8 cellular contexts compared by ENCODE assay signal in the genomic region with DNA sequence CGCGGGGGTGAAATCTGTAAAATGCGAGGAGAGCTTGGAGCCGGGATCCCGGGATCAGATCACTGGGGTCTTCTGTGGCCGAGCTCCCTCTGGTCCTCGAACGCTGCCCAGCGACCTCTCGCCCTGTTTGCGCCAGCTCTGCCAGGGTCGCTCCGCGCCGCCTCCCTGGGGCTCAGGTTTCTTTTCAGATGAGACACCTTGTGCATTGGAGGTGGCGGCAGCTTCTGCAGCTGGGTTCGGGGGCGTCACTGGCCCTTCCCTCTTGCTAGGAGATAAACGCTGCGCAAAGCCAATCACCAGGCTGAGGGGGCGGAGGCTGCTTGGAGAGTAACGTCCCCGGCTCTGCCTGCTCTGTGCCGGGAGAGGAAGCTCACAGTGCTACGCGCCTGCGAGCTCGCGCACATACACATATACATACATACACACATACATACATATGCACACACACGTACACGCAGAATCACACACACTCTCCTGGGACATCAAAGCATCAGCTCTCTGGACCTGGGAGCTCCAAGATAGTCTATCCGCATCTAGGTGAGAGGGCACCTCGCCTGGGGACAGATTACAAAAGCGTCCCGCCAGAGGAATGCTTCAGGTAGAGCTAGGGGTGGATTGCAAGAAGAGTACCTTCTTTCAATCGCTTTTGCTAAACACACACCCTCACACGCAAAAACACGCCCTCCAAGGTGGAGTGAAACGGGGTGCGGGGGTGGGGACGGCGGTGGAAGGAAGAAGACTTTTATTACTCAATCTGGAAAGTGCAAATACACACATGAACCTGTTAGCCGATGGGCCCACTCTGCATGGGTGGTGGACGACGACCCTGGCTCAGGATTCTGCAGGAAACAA. TPM values are rescaled to one million over a fixed set of nuclear protein-coding genes. Genes with fewer than 3 reads are reported as not detected.
DNase-seq lines count a peak whose midpoint lies in the region; ATAC-seq and TF ChIP-seq lines count a peak whose summit lies in the region.

A gene with protein sequence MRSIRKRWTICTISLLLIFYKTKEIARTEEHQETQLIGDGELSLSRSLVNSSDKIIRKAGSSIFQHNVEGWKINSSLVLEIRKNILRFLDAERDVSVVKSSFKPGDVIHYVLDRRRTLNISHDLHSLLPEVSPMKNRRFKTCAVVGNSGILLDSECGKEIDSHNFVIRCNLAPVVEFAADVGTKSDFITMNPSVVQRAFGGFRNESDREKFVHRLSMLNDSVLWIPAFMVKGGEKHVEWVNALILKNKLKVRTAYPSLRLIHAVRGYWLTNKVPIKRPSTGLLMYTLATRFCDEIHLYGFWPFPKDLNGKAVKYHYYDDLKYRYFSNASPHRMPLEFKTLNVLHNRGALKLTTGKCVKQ (minus strand): TSS at position 247 of the 852 bp plus-strand sequence. CDS start 327 bp downstream, outside the sequence.

- POLR2A ChIA-PET in naive thymus-derived CD4-positive, alpha-beta T cell (lab: Charles Lee), result interaction anchor here (0.6 to 6.2 kb wide), 15 partner anchors 8 to 1996 kb away, joined by 3 to 68 read pairs (median 6); a partner anchor contains a TSS

- H3K36me3 Mint-ChIP-seq in activated T-cell treated with anti-CD3 and anti-CD28 coated beads, Interleukin-2, amount 50 U/mL, for 24 hours (ENCODE audit: low read depth), result peaks cover 60% of the 10 kb centered on the region
- H3K36me3 Mint-ChIP-seq in naive thymus-derived CD4-positive, alpha-beta T cell, result peaks cover 0 to 24% (median 0%) of the 10 kb centered on the region in 5 donors
- peaks cover 63% of the 10 kb centered on the region for H3K36me3 Mint-ChIP-seq in stimulated activated effector memory CD8-positive, alpha-beta T cell treated with anti-CD3 and anti-CD28 coated beads, Interleukin-12 subunit alpha, Interleukin-12 subunit beta, amount 100 ng/mL, for 72 hours

- H3K36me3 ChIP-seq in BE2C (no peaks in the 10 kb centered on the region), OCI-LY3 (replicated peaks; ENCODE audit: low read depth, low read length) (peaks cover 13% of the 10 kb centered on the region)
- no peaks in the 10 kb centered on the region for H3K36me3 ChIP-seq in naive thymus-derived CD4-positive, alpha-beta T cell (ENCODE audit: control insufficient read depth in 2 of 3, insufficient read depth in 3 of 3, low read length in 3 of 3)

- H3K9ac ChIP-seq in OCI-LY3 (ENCODE audit: low read length), result peak within 1 kb of the TSS; percentile 94

- peak; percentile 87 for DNase-seq in BE2C
- peak; percentile 88 for DNase-seq in activated T-cell treated with anti-CD3 and anti-CD28 coated beads, Interleukin-2, amount 50 U/mL, for 24 hours
- peak; percentile 44 for DNase-seq in fibroblast of gingiva (ENCODE audit: low read depth)
- DNase-seq in naive thymus-derived CD4-positive, alpha-beta T cell, result peak; percentile 70 to 95 (median 87)
- DNase-seq in stimulated activated effector memory CD8-positive, alpha-beta T cell treated with anti-CD3 and anti-CD28 coated beads, Interleukin-12 subunit alpha, Interleukin-12 subunit beta, amount 100 ng/mL, for 72 hours (ENCODE audit: low spot score in 2 of 2), result peak; percentile 71 to 92

- H3K4me2 ChIP-seq in OCI-LY3 (ENCODE audit: low read length), result peak within 1 kb of the TSS; percentile 89

- peak within 1 kb of the TSS; percentile 99 for H3K27ac ChIP-seq in OCI-LY3 (ENCODE audit: low read length)
- H3K27ac ChIP-seq in naive thymus-derived CD4-positive, alpha-beta T cell (ENCODE audit: low read depth, low read length), result peak within 1 kb of the TSS; percentile 89

- peak within 1 kb of the TSS; percentile 99 for H3K27ac Mint-ChIP-seq in activated T-cell treated with anti-CD3 and anti-CD28 coated beads, Interleukin-2, amount 50 U/mL, for 24 hours
- peak within 1 kb of the TSS; percentile 86 to 98 (median 94) for H3K27ac Mint-ChIP-seq in naive thymus-derived CD4-positive, alpha-beta T cell
- H3K27ac Mint-ChIP-seq in stimulated activated effector memory CD8-positive, alpha-beta T cell treated with anti-CD3 and anti-CD28 coated beads, Interleukin-12 subunit alpha, Interleukin-12 subunit beta, amount 100 ng/mL, for 72 hours, result peak within 1 kb of the TSS; percentile 100

- H3K4me1 ChIP-seq in BE2C, result no peaks in the 10 kb centered on the region
- peaks cover 21% of the 10 kb centered on the region for H3K4me1 ChIP-seq in OCI-LY3 (ENCODE audit: low read length)
- H3K4me1 ChIP-seq in naive thymus-derived CD4-positive, alpha-beta T cell (ENCODE audit: control insufficient read depth in 2 of 2, insufficient read depth in 2 of 2, low read length in 2 of 2), result peaks cover 22 to 23% of the 10 kb centered on the region in 2 donors

- H3K27me3 Mint-ChIP-seq in activated T-cell treated with anti-CD3 and anti-CD28 coated beads, Interleukin-2, amount 50 U/mL, for 24 hours, result no peaks in the 10 kb centered on the region
- H3K27me3 Mint-ChIP-seq in naive thymus-derived CD4-positive, alpha-beta T cell, result no peaks in the 10 kb centered on the region

- intact Hi-C loops in naive thymus-derived CD4-positive, alpha-beta T cell (cut with micrococcal nuclease), result loop anchor here (1.0 to 10.0 kb wide), 15 partner anchors 32 to 1974 kb away; a partner anchor contains a TSS

- peaks cover 55% of the 10 kb centered on the region for H3K79me2 ChIP-seq in OCI-LY3 (ENCODE audit: low read length)

- peak within 1 kb of the TSS; percentile 72 for H2AFZ ChIP-seq in OCI-LY3 (ENCODE audit: low read depth, low read length)

- peak within 1 kb of the TSS; percentile 93 for H3K4me3 Mint-ChIP-seq in activated T-cell treated with anti-CD3 and anti-CD28 coated beads, Interleukin-2, amount 50 U/mL, for 24 hours
- H3K4me3 Mint-ChIP-seq in naive thymus-derived CD4-positive, alpha-beta T cell, result peak within 1 kb of the TSS; percentile 88 to 99 (median 96)
- peak within 1 kb of the TSS; percentile 100 for H3K4me3 Mint-ChIP-seq in stimulated activated effector memory CD8-positive, alpha-beta T cell treated with anti-CD3 and anti-CD28 coated beads, Interleukin-12 subunit alpha, Interleukin-12 subunit beta, amount 100 ng/mL, for 72 hours

- H3K4me3 ChIP-seq in BE2C (ENCODE audit: low read depth, low read length) (peak within 1 kb of the TSS; percentile 67), OCI-LY3 (ENCODE audit: low read length) (peak within 1 kb of the TSS; percentile 99)
- H3K4me3 ChIP-seq in naive thymus-derived CD4-positive, alpha-beta T cell (ENCODE audit: low read length), result peak within 1 kb of the TSS; percentile 83

- no peaks in the 10 kb centered on the region for H3K9me3 Mint-ChIP-seq in activated T-cell treated with anti-CD3 and anti-CD28 coated beads, Interleukin-2, amount 50 U/mL, for 24 hours
- H3K9me3 Mint-ChIP-seq in naive thymus-derived CD4-positive, alpha-beta T cell, result peaks cover 0 to 2% (median 0%) of the 10 kb centered on the region in 11 donors
- no peaks in the 10 kb centered on the region for H3K9me3 Mint-ChIP-seq in stimulated activated effector memory CD8-positive, alpha-beta T cell treated with anti-CD3 and anti-CD28 coated beads, Interleukin-12 subunit alpha, Interleukin-12 subunit beta, amount 100 ng/mL, for 72 hours

- peaks cover 47% of the 10 kb centered on the region for H3K4me1 Mint-ChIP-seq in activated T-cell treated with anti-CD3 and anti-CD28 coated beads, Interleukin-2, amount 50 U/mL, for 24 hours (ENCODE audit: low read depth)
- peaks cover 32 to 51% (median 46%) of the 10 kb centered on the region in 7 donors for H3K4me1 Mint-ChIP-seq in naive thymus-derived CD4-positive, alpha-beta T cell
- H3K4me1 Mint-ChIP-seq in stimulated activated effector memory CD8-positive, alpha-beta T cell treated with anti-CD3 and anti-CD28 coated beads, Interleukin-12 subunit alpha, Interleukin-12 subunit beta, amount 100 ng/mL, for 72 hours, result peaks cover 47% of the 10 kb centered on the region

- TF ChIP-seq CTCF in BE2C (IDR thresholded peaks at IDR 0.05; ENCODE audit: low read depth, low read length) (no peak), OCI-LY3 (IDR thresholded peaks at IDR 0.05; ENCODE audit: low read depth, low read length) (no peak)

- H3K9me3 ChIP-seq in BE2C (no peaks in the 10 kb centered on the region), OCI-LY3 (ENCODE audit: insufficient read depth, low read length) (no peaks in the 10 kb centered on the region)
- no peaks in the 10 kb centered on the region for H3K9me3 ChIP-seq in naive thymus-derived CD4-positive, alpha-beta T cell (ENCODE audit: control insufficient read depth in 2 of 3, low read length in 3 of 3)

- CTCF ChIA-PET in naive thymus-derived CD4-positive, alpha-beta T cell (lab: Charles Lee), result interaction anchor here (0.7 to 1.6 kb wide), 6 partner anchors 10 to 124 kb away, joined by 3 to 6 read pairs (median 3); no protein-coding TSS in a partner anchor

- ATAC-seq in GM19438 (IDR thresholded peaks at IDR 0.05; ENCODE audit: low read depth, unreplicated experiment) (peak; percentile 61), HG03575 (IDR thresholded peaks at IDR 0.05; ENCODE audit: extremely low read depth, insufficient number of reproducible peaks, low FRiP score, unreplicated experiment) (peak; percentile 43)
- peak; percentile 82 for ATAC-seq in naive thymus-derived CD4-positive, alpha-beta T cell
- ATAC-seq in stimulated activated effector memory CD8-positive, alpha-beta T cell treated with anti-CD3 and anti-CD28 coated beads, Interleukin-12 subunit alpha, Interleukin-12 subunit beta, amount 100 ng/mL, for 72 hours, result peak; percentile 81

- no peaks in the 10 kb centered on the region; the same call in 1 of the 2 replicates for H4K20me1 ChIP-seq in OCI-LY3 (ENCODE audit: insufficient read depth, low read length)

- H3K27me3 ChIP-seq in BE2C (no peaks in the 10 kb centered on the region; the same call in 1 of the 2 replicates), OCI-LY3 (ENCODE audit: low read depth, low read length) (no peaks in the 10 kb centered on the region)
- no peaks in the 10 kb centered on the region for H3K27me3 ChIP-seq in naive thymus-derived CD4-positive, alpha-beta T cell (ENCODE audit: control insufficient read depth in 2 of 2, insufficient read depth in 2 of 2, low read length in 2 of 2)

RNA-seq across cellular contexts. Expression of the gene that starts here (rescaled TPM):
- 0.52 TPM for polyA plus RNA-seq in BE2C (2012; ENCODE audit: insufficient read depth, insufficient read length, low read depth)
- total RNA-seq in naive thymus-derived CD4-positive, alpha-beta T cell, result 10 to 100 TPM; 17.5 to 54.5 (median 23.4) TPM
- polyA plus RNA-seq in naive thymus-derived CD4-positive, alpha-beta T cell, result 1 to 10 TPM; 5.8 to 6.7 TPM

Comparison
In these comparisons a context has a peak if more than half of its experiments do, and no peak if none do; other contexts are left out.
1. Peak in every context shown above with its lines: DNase-seq, ATAC-seq, H3K4me3 ChIP-seq and H3K27ac ChIP-seq.